1 cellular context compared by ENCODE assay signal in the genomic region with DNA sequence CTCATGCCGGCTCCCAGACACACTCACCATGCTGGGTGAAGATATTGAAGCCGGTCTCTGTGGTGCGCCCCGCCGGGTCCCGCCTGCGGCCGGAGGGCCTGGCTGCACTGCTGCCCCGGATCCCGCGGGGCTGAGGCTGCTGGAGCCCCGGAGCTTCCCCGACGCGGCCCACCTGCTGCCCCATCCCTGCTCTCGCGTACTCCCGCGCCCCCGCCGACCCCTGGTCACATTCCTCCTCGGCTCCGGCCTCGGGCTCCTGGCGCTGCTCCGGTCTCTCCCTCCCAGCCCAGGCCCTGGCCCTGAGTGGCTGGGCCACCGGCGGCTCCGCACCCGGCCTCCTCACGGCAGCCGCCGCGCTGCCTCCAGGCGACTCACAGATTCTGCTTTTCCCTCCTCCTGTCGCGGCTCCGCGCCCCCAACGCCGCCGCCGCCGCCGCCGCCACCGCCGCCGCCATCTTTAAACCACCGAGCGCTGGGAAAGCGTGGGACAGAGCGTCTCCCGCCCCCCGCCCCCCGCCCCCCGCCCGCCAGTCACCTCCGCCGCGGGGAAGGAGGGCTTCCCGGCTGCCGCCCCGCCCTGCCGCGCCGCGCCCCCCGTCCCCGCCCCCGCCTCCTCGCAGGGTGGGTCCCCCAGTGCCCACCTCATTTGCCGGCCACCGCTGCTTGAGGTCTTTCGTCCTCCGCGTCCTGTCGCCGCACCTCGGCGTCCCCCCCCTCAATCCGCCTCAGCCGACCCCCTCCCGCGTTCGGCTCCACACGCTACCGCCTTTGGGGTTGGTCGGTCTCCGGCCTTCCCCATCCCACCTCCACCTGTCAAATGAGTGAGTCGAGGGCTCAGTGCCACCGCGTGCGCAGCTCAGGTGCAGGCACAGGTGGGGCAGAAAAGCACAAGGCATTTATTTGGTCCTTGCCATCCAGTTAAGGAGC.
TF ChIP-seq lines count a peak whose summit lies in the region.

A gene (minus strand): TSS at position 464 of the 927 bp plus-strand sequence. CDS start 280 bp downstream, at position 184.

TF ChIP-seq in K562, 482 proteins besides CTCF, POLR2A, EP300 and RAD21 (continued from another document and continues in another):
- TF ChIP-seq POLR2AphosphoS5 (IDR thresholded peaks at IDR 0.05; ENCODE audit: control insufficient read depth, insufficient read depth, low read depth, low read length) (0 out of 2 replicates have a peak, but pooled peaks have one; percentile 18), HNRNPK (IDR thresholded peaks at IDR 0.05; ENCODE audit: low read depth, low read length, poor library complexity, severe bottlenecking) (peak; percentile 71), PPARD (CRISPR knock-in tag; IDR thresholded peaks at IDR 0.05) (no peak), ARID1B (IDR thresholded peaks at IDR 0.05) (no peak), RBM14 (IDR thresholded peaks at IDR 0.05; ENCODE audit: borderline replicate concordance, insufficient read depth, low read depth, low read length) (no peak), SIX5 (IDR thresholded peaks at IDR 0.05; ENCODE audit: borderline replicate concordance in 1 of 2, insufficient read depth in 1 of 2, low read depth in 1 of 2, low read length in 2 of 2) (no peak), ZNF124 (CRISPR knock-in tag; IDR thresholded peaks at IDR 0.05) (no peak), SIN3A (IDR thresholded peaks at IDR 0.05; ENCODE audit: borderline replicate concordance in 2 of 2, control insufficient read depth in 1 of 2, low read depth in 2 of 2, low read length in 2 of 2) (peak in 1 of 2 experiments; percentile 21; a peak in 2 of 4 replicates), U2AF2 (optimal IDR thresholded peaks at IDR 0.05; ENCODE audit: low read depth, low read length) (no peak), CXXC5 (CRISPR knock-in tag; IDR thresholded peaks at IDR 0.05) (peak; percentile 40; the same call in 1 of the 2 replicates), ZSCAN29 (IDR thresholded peaks at IDR 0.05) (no peak), ZBTB1 (CRISPR knock-in tag; IDR thresholded peaks at IDR 0.05; ENCODE audit: borderline replicate concordance, low read depth) (no peak; the same call in 1 of the 2 replicates), NFXL1 (CRISPR knock-in tag; IDR thresholded peaks at IDR 0.05) (no peak), FOXJ2 (tag; IDR thresholded peaks at IDR 0.05) (no peak), L3MBTL2 (IDR thresholded peaks at IDR 0.05) (peak; percentile 45; the same call in 1 of the 2 replicates), HCFC1 (IDR thresholded peaks at IDR 0.05; ENCODE audit: low read depth, low read length) (0 out of 2 replicates have a peak, but pooled peaks have one; percentile 5), BRD4 (IDR thresholded peaks at IDR 0.05) (no peak), TCF7 (IDR thresholded peaks at IDR 0.05; ENCODE audit: borderline replicate concordance) (0 out of 2 replicates have a peak, but pooled peaks have one; percentile 40), SMARCB1 (IDR thresholded peaks at IDR 0.05; ENCODE audit: insufficient read length, low read depth) (no peak), NRF1 (conservative IDR thresholded peaks at IDR 0.05 in 1 of 2, IDR thresholded peaks at IDR 0.05 in 1 of 2) (peak; percentile 60 to 61; a peak in 3 of 4 replicates), U2AF1 (optimal IDR thresholded peaks at IDR 0.05; ENCODE audit: low read depth, low read length) (peak; percentile 83), ARID2 (IDR thresholded peaks at IDR 0.05) (no peak), POLR2G (IDR thresholded peaks at IDR 0.05; ENCODE audit: low read depth, low read length) (peak; percentile 89), ATF1 (CRISPR knock-in tag; IDR thresholded peaks at IDR 0.05) (no peak), ATF1 (tag; IDR thresholded peaks at IDR 0.05) (0 out of 2 replicates have a peak, but pooled peaks have one; percentile 1), ZNF778 (CRISPR knock-in tag; IDR thresholded peaks at IDR 0.05) (no peak), GATAD2B (IDR thresholded peaks at IDR 0.05; ENCODE audit: borderline replicate concordance) (no peak), WHSC1 (IDR thresholded peaks at IDR 0.05; ENCODE audit: low read length) (no peak), MTA3 (IDR thresholded peaks at IDR 0.05; ENCODE audit: borderline replicate concordance) (0 out of 2 replicates have a peak, but pooled peaks have one; percentile 28), SRSF1 (IDR thresholded peaks at IDR 0.05; ENCODE audit: low read depth, low read length) (no peak), IFI16 (CRISPR knock-in tag; IDR thresholded peaks at IDR 0.05) (no peak)
- TF ChIP-seq, protein P1, sequence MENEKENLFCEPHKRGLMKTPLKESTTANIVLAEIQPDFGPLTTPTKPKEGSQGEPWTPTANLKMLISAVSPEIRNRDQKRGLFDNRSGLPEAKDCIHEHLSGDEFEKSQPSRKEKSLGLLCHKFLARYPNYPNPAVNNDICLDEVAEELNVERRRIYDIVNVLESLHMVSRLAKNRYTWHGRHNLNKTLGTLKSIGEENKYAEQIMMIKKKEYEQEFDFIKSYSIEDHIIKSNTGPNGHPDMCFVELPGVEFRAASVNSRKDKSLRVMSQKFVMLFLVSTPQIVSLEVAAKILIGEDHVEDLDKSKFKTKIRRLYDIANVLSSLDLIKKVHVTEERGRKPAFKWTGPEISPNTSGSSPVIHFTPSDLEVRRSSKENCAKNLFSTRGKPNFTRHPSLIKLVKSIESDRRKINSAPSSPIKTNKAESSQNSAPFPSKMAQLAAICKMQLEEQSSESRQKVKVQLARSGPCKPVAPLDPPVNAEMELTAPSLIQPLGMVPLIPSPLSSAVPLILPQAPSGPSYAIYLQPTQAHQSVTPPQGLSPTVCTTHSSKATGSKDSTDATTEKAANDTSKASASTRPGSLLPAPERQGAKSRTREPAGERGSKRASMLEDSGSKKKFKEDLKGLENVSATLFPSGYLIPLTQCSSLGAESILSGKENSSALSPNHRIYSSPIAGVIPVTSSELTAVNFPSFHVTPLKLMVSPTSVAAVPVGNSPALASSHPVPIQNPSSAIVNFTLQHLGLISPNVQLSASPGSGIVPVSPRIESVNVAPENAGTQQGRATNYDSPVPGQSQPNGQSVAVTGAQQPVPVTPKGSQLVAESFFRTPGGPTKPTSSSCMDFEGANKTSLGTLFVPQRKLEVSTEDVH (IDR thresholded peaks at IDR 0.05; ENCODE audit: low read depth, partially characterized antibody): no peak
- TF ChIP-seq, protein P2, sequence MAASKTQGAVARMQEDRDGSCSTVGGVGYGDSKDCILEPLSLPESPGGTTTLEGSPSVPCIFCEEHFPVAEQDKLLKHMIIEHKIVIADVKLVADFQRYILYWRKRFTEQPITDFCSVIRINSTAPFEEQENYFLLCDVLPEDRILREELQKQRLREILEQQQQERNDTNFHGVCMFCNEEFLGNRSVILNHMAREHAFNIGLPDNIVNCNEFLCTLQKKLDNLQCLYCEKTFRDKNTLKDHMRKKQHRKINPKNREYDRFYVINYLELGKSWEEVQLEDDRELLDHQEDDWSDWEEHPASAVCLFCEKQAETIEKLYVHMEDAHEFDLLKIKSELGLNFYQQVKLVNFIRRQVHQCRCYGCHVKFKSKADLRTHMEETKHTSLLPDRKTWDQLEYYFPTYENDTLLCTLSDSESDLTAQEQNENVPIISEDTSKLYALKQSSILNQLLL (CRISPR knock-in tag; IDR thresholded peaks at IDR 0.05; ENCODE audit: borderline replicate concordance): no peak
- TF ChIP-seq, protein P3, sequence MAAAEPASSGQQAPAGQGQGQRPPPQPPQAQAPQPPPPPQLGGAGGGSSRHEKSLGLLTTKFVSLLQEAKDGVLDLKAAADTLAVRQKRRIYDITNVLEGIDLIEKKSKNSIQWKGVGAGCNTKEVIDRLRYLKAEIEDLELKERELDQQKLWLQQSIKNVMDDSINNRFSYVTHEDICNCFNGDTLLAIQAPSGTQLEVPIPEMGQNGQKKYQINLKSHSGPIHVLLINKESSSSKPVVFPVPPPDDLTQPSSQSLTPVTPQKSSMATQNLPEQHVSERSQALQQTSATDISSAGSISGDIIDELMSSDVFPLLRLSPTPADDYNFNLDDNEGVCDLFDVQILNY (CRISPR knock-in tag; IDR thresholded peaks at IDR 0.05): no peak
- TF ChIP-seq, protein P4, sequence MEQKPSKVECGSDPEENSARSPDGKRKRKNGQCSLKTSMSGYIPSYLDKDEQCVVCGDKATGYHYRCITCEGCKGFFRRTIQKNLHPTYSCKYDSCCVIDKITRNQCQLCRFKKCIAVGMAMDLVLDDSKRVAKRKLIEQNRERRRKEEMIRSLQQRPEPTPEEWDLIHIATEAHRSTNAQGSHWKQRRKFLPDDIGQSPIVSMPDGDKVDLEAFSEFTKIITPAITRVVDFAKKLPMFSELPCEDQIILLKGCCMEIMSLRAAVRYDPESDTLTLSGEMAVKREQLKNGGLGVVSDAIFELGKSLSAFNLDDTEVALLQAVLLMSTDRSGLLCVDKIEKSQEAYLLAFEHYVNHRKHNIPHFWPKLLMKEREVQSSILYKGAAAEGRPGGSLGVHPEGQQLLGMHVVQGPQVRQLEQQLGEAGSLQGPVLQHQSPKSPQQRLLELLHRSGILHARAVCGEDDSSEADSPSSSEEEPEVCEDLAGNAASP (IDR thresholded peaks at IDR 0.05): no peak
- TF ChIP-seq, protein P5, sequence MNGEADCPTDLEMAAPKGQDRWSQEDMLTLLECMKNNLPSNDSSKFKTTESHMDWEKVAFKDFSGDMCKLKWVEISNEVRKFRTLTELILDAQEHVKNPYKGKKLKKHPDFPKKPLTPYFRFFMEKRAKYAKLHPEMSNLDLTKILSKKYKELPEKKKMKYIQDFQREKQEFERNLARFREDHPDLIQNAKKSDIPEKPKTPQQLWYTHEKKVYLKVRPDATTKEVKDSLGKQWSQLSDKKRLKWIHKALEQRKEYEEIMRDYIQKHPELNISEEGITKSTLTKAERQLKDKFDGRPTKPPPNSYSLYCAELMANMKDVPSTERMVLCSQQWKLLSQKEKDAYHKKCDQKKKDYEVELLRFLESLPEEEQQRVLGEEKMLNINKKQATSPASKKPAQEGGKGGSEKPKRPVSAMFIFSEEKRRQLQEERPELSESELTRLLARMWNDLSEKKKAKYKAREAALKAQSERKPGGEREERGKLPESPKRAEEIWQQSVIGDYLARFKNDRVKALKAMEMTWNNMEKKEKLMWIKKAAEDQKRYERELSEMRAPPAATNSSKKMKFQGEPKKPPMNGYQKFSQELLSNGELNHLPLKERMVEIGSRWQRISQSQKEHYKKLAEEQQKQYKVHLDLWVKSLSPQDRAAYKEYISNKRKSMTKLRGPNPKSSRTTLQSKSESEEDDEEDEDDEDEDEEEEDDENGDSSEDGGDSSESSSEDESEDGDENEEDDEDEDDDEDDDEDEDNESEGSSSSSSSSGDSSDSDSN (IDR thresholded peaks at IDR 0.05; ENCODE audit: borderline replicate concordance in 1 of 2, low read depth in 2 of 2, low read length in 2 of 2): peak in 1 of 2 experiments; percentile 21; a peak in 1 of 4 replicates
- TF ChIP-seq, protein P6, sequence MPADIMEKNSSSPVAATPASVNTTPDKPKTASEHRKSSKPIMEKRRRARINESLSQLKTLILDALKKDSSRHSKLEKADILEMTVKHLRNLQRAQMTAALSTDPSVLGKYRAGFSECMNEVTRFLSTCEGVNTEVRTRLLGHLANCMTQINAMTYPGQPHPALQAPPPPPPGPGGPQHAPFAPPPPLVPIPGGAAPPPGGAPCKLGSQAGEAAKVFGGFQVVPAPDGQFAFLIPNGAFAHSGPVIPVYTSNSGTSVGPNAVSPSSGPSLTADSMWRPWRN (IDR thresholded peaks at IDR 0.05; ENCODE audit: low read depth): no peak
- TF ChIP-seq, protein P7, sequence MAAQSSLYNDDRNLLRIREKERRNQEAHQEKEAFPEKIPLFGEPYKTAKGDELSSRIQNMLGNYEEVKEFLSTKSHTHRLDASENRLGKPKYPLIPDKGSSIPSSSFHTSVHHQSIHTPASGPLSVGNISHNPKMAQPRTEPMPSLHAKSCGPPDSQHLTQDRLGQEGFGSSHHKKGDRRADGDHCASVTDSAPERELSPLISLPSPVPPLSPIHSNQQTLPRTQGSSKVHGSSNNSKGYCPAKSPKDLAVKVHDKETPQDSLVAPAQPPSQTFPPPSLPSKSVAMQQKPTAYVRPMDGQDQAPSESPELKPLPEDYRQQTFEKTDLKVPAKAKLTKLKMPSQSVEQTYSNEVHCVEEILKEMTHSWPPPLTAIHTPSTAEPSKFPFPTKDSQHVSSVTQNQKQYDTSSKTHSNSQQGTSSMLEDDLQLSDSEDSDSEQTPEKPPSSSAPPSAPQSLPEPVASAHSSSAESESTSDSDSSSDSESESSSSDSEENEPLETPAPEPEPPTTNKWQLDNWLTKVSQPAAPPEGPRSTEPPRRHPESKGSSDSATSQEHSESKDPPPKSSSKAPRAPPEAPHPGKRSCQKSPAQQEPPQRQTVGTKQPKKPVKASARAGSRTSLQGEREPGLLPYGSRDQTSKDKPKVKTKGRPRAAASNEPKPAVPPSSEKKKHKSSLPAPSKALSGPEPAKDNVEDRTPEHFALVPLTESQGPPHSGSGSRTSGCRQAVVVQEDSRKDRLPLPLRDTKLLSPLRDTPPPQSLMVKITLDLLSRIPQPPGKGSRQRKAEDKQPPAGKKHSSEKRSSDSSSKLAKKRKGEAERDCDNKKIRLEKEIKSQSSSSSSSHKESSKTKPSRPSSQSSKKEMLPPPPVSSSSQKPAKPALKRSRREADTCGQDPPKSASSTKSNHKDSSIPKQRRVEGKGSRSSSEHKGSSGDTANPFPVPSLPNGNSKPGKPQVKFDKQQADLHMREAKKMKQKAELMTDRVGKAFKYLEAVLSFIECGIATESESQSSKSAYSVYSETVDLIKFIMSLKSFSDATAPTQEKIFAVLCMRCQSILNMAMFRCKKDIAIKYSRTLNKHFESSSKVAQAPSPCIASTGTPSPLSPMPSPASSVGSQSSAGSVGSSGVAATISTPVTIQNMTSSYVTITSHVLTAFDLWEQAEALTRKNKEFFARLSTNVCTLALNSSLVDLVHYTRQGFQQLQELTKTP (IDR thresholded peaks at IDR 0.05; ENCODE audit: low read depth in 1 of 2, partially characterized antibody in 2 of 2): no peak
- TF ChIP-seq, protein P8, sequence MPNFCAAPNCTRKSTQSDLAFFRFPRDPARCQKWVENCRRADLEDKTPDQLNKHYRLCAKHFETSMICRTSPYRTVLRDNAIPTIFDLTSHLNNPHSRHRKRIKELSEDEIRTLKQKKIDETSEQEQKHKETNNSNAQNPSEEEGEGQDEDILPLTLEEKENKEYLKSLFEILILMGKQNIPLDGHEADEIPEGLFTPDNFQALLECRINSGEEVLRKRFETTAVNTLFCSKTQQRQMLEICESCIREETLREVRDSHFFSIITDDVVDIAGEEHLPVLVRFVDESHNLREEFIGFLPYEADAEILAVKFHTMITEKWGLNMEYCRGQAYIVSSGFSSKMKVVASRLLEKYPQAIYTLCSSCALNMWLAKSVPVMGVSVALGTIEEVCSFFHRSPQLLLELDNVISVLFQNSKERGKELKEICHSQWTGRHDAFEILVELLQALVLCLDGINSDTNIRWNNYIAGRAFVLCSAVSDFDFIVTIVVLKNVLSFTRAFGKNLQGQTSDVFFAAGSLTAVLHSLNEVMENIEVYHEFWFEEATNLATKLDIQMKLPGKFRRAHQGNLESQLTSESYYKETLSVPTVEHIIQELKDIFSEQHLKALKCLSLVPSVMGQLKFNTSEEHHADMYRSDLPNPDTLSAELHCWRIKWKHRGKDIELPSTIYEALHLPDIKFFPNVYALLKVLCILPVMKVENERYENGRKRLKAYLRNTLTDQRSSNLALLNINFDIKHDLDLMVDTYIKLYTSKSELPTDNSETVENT (CRISPR knock-in tag; IDR thresholded peaks at IDR 0.05): peak; percentile 64; the same call in 1 of the 2 replicates
- TF ChIP-seq, protein P9, sequence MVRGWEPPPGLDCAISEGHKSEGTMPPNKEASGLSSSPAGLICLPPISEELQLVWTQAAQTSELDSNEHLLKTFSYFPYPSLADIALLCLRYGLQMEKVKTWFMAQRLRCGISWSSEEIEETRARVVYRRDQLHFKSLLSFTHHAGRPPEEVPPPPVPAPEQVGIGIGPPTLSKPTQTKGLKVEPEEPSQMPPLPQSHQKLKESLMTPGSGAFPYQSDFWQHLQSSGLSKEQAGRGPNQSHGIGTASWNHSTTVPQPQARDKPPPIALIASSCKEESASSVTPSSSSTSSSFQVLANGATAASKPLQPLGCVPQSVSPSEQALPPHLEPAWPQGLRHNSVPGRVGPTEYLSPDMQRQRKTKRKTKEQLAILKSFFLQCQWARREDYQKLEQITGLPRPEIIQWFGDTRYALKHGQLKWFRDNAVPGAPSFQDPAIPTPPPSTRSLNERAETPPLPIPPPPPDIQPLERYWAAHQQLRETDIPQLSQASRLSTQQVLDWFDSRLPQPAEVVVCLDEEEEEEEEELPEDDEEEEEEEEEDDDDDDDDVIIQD (CRISPR knock-in tag; IDR thresholded peaks at IDR 0.05): no peak
